18 cellular contexts compared by ENCODE assay signal in genomic region chr1:205827623-205828022, GRCh38. TPM values are rescaled to one million over a fixed set of nuclear protein-coding genes. Genes with fewer than 3 reads are reported as not detected.
DNase-seq lines count a peak whose midpoint lies in the region; ATAC-seq, FAIRE-seq and TF ChIP-seq lines count a peak whose summit lies in the region.
"Had no signal": no experiment of that assay in that cellular context is flagged by ENCODE, and none has a peak within 500 bp of the region (broad histone marks: within the 10 kb centered on the region; RNA-seq: fewer than 3 reads in every experiment).

No MANE protein-coding gene starts in this region.

- peaks cover 2% of the 10 kb centered on the region for H3K9me3 Mint-ChIP-seq in activated CD8-positive, alpha-beta memory T cell treated with anti-CD3 and anti-CD28 coated beads, Interleukin-2, amount 10 ng/mL, durations not matched to agents 7 days and 5 days (ENCODE audit: low read depth)
- H3K9me3 Mint-ChIP-seq: activated naive CD4-positive, alpha-beta T cell treated with anti-CD3 and anti-CD28 coated beads, Interleukin-2, amount 50 U/mL, for 24 hours had no signal

- no peak overlapping the region for H3K27ac Mint-ChIP-seq in activated CD8-positive, alpha-beta memory T cell treated with anti-CD3 and anti-CD28 coated beads, Interleukin-2, amount 10 ng/mL, durations not matched to agents 7 days and 5 days
- H3K27ac Mint-ChIP-seq: activated naive CD4-positive, alpha-beta T cell treated with anti-CD3 and anti-CD28 coated beads, Interleukin-2, amount 50 U/mL, for 24 hours; mesothelial cell of epicardium had no signal

- peaks cover 13% of the 10 kb centered on the region for H3K4me1 Mint-ChIP-seq in activated CD8-positive, alpha-beta memory T cell treated with anti-CD3 and anti-CD28 coated beads, Interleukin-2, amount 10 ng/mL, durations not matched to agents 7 days and 5 days
- H3K4me1 Mint-ChIP-seq: activated naive CD4-positive, alpha-beta T cell treated with anti-CD3 and anti-CD28 coated beads, Interleukin-2, amount 50 U/mL, for 24 hours had no signal

- H3K36me3 ChIP-seq in small intestine (ENCODE audit: control insufficient read depth in 2 of 2, insufficient read depth in 2 of 2, low read length in 2 of 2) = no peaks in the 10 kb centered on the region
- no peaks in the 10 kb centered on the region for H3K36me3 ChIP-seq in transverse colon

- H3K9me3 ChIP-seq in small intestine (ENCODE audit: control insufficient read depth, low read depth) = no peaks in the 10 kb centered on the region
- H3K9me3 ChIP-seq in transverse colon = no peaks in the 10 kb centered on the region

- peaks cover 3% of the 10 kb centered on the region for H3K36me3 Mint-ChIP-seq in activated CD8-positive, alpha-beta memory T cell treated with anti-CD3 and anti-CD28 coated beads, Interleukin-2, amount 10 ng/mL, durations not matched to agents 7 days and 5 days

- peaks cover 7% of the 10 kb centered on the region for H3K27me3 Mint-ChIP-seq in activated CD8-positive, alpha-beta memory T cell treated with anti-CD3 and anti-CD28 coated beads, Interleukin-2, amount 10 ng/mL, durations not matched to agents 7 days and 5 days
- H3K27me3 Mint-ChIP-seq: activated naive CD4-positive, alpha-beta T cell treated with anti-CD3 and anti-CD28 coated beads, Interleukin-2, amount 50 U/mL, for 24 hours had no signal

- ATAC-seq in activated CD8-positive, alpha-beta memory T cell treated with anti-CD3 and anti-CD28 coated beads, Interleukin-2, amount 10 ng/mL, durations not matched to agents 7 days and 5 days = no peak
- ATAC-seq in Right ventricle myocardium superior (ENCODE audit: poor library complexity) = peak; percentile 51
- ATAC-seq in HG02588 (IDR thresholded peaks at IDR 0.05; ENCODE audit: unreplicated experiment) = no peak
- ATAC-seq in GM18502 (IDR thresholded peaks at IDR 0.05; ENCODE audit: poor library complexity, unreplicated experiment) = no peak

- no peak for TF ChIP-seq CTCF in transverse colon (IDR thresholded peaks at IDR 0.05)

- in situ Hi-C loops in transverse colon (cut with MboI; ENCODE audit: low pct_ligation_motif_present in 1 of 4, low pct_unique_long_range_greater_than_20kb in 1 of 4, low sequenced_read_pairs in 3 of 4) = no loop called here

- TF ChIP-seq EP300 in transverse colon (IDR thresholded peaks at IDR 0.05; ENCODE audit: low read depth) = no peak

- CTCF ChIA-PET in activated CD8-positive, alpha-beta memory T cell treated with anti-CD3 and anti-CD28 coated beads, Interleukin-2, amount 10 ng/mL, durations not matched to agents 7 days and 5 days (lab: Charles Lee) = interaction anchor here (3.3 kb wide), 1 partner anchor 150 kb away, joined by 10 read pairs; no protein-coding TSS in a partner anchor

- intact Hi-C loops in Right ventricle myocardium superior (cut with DNase I) = no loop called here
- intact Hi-C loops in transverse colon (cut with DNase I; ENCODE audit: low total_unique reads) = no loop called here

- no peaks in the 10 kb centered on the region for H3K4me1 ChIP-seq in small intestine (ENCODE audit: control insufficient read depth in 2 of 2, insufficient read depth in 1 of 2, low read depth in 1 of 2, low read length in 1 of 2)
- H3K4me1 ChIP-seq in transverse colon = no peaks in the 10 kb centered on the region

- FAIRE-seq in small intestine (lab: Jason Lieb, UNC) = no peak
- FAIRE-seq: D721Med, islet of Langerhans had no signal

- WGBS in small intestine, 3 donors = 5 to 47% (median 40%) methylated on average over 1 of the region's 1 CpG
- 43% methylated on average over 1 of the region's 1 CpG; no CpG with 5 or more reads in 1 of the 2 donors for WGBS in transverse colon (ENCODE audit: low coverage in 1 of 2), 2 donors

- H3K27me3 ChIP-seq in small intestine (ENCODE audit: control insufficient read depth in 2 of 2, insufficient read depth in 2 of 2, low read length in 2 of 2) (no peaks in the 10 kb centered on the region), transverse colon (no peaks in the 10 kb centered on the region)

- H3K27ac ChIP-seq in small intestine (ENCODE audit: low read depth in 1 of 2, low read length in 1 of 2) (no peak overlapping the region), transverse colon (no peak overlapping the region)

- no peak overlapping the region for H3K4me3 ChIP-seq in small intestine (ENCODE audit: low read depth in 1 of 2, low read length in 2 of 2)
- H3K4me3 ChIP-seq in transverse colon = no peak overlapping the region

- DNase-seq in activated CD8-positive, alpha-beta memory T cell treated with anti-CD3 and anti-CD28 coated beads, Interleukin-2, amount 50 U/mL, for 48 hours = peak; percentile 25
- no peak for DNase-seq in activated CD8-positive, alpha-beta memory T cell treated with anti-CD3 and anti-CD28 coated beads, Interleukin-2, amount 10 ng/mL, durations not matched to agents 7 days and 5 days
- peak; percentile 76 for DNase-seq in NCI-H345 (lab: John Stamatoyannopoulos, UW)
- no peak for DNase-seq in Right ventricle myocardium superior
- DNase-seq in small intestine = peak; percentile 17
- DNase-seq in transverse colon = no peak
- DNase-seq: activated CD4-positive, alpha-beta T cell treated with anti-CD3 and anti-CD28 coated beads for 1 hour; activated T-cell treated with anti-CD3 and anti-CD28 coated beads for 4 hours; foreskin melanocyte; OCI-M1; T-helper 1 cell had no signal

- H3K4me3 Mint-ChIP-seq in activated CD8-positive, alpha-beta memory T cell treated with anti-CD3 and anti-CD28 coated beads, Interleukin-2, amount 10 ng/mL, durations not matched to agents 7 days and 5 days = no peak overlapping the region
- H3K4me3 Mint-ChIP-seq: activated naive CD4-positive, alpha-beta T cell treated with anti-CD3 and anti-CD28 coated beads, Interleukin-2, amount 50 U/mL, for 24 hours; mesothelial cell of epicardium had no signal

- TF ChIP-seq POLR2A in transverse colon (IDR thresholded peaks at IDR 0.05) = no peak

RNA-seq across cellular contexts. Expression of gene SLC41A1, which starts 14.6 kb away (rescaled TPM):
- total RNA-seq in activated CD8-positive, alpha-beta memory T cell treated with anti-CD3 and anti-CD28 coated beads, Interleukin-2, amount 10 ng/mL, durations not matched to agents 7 days and 5 days = 10 to 100 TPM; 13.3 to 16.7 TPM
- total RNA-seq in Right ventricle myocardium superior (465 TPM), transverse colon (1 to 10 TPM; 5.1 to 7.0 (median 5.6) TPM)
- 1 to 10 TPM in 2 of 3 donors, under 1 TPM in 1; 0.89 to 9.4 (median 3.2) TPM for polyA plus RNA-seq in small intestine

RNA-seq across cellular contexts. Expression of gene PM20D1, which starts 22.3 kb away (rescaled TPM):
- total RNA-seq in activated CD8-positive, alpha-beta memory T cell treated with anti-CD3 and anti-CD28 coated beads, Interleukin-2, amount 10 ng/mL, durations not matched to agents 7 days and 5 days = under 1 TPM; 0.30 to 0.44 TPM
- total RNA-seq in Right ventricle myocardium superior (1.9 TPM), transverse colon (not detected)
- polyA plus RNA-seq in small intestine = under 1 TPM in 1 of 3 donors, not detected in 2; 0.19 TPM
- total RNA-seq: H4, mesothelial cell of epicardium had no signal

RNA-seq across cellular contexts. Expression of gene RAB29, which starts 52.3 kb away (rescaled TPM):
- total RNA-seq in activated CD8-positive, alpha-beta memory T cell treated with anti-CD3 and anti-CD28 coated beads, Interleukin-2, amount 10 ng/mL, durations not matched to agents 7 days and 5 days = 10 to 100 TPM; 51.0 to 61.4 TPM
- 15.0 TPM for total RNA-seq in Right ventricle myocardium superior
- polyA plus RNA-seq in small intestine = 10 to 100 TPM in 1 of 3 donors, 1 to 10 TPM in 2; 7.4 to 10.3 (median 7.6) TPM
- total RNA-seq in transverse colon = 10 to 100 TPM in 2 of 4 donors, 1 to 10 TPM in 2; 1.1 to 13.9 (median 10.2) TPM

Comparison
In these comparisons a context has a peak if more than half of its experiments do, and no peak if none do; other contexts are left out.
1. DNase-seq: peak in activated CD8-positive, alpha-beta memory T cell treated with anti-CD3 and anti-CD28 coated beads, Interleukin-2, amount 50 U/mL, for 48 hours (single experiment), NCI-H345 (single experiment) and small intestine (single experiment); none in activated CD8-positive, alpha-beta memory T cell treated with anti-CD3 and anti-CD28 coated beads, Interleukin-2, amount 10 ng/mL, durations not matched to agents 7 days and 5 days (single experiment), Right ventricle myocardium superior (single experiment) and transverse colon (single experiment).
2. RNA of gene SLC41A1, which starts 14.6 kb away (total RNA-seq): 465 TPM in Right ventricle myocardium superior (single experiment); 13.3 to 16.7 TPM in activated CD8-positive, alpha-beta memory T cell treated with anti-CD3 and anti-CD28 coated beads, Interleukin-2, amount 10 ng/mL, durations not matched to agents 7 days and 5 days and 5.1 to 7.0 TPM in transverse colon; every median in the first group is over 10 times any median in the second.